16 cellular contexts compared by ENCODE assay signal in the genomic region with DNA sequence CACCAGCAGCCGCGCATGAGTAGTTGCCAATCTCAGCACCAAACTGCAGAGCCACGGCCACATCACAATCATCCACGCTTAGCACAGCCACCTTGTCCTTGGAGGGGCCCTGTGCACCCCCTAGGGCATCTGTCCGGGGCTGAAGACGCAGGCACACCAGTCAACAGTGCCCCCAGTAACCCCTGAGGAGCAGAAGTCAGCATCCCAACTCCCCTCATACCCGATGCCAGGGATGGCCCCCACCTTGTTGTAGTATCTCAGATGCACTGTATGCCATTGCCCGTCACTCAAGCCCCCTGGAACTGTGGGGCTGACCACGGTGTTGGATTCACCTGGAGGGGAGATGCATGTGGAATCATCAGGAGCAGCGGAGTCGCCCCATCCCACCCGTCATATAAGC. TPM values are rescaled to one million over a fixed set of nuclear protein-coding genes. Genes with fewer than 3 reads are reported as not detected.
DNase-seq lines count a peak whose midpoint lies in the region; ATAC-seq and TF ChIP-seq lines count a peak whose summit lies in the region.
"Had no signal": no experiment of that assay in that cellular context is flagged by ENCODE, and none has a peak within 500 bp of the region (broad histone marks: within the 10 kb centered on the region; RNA-seq: fewer than 3 reads in every experiment).

No MANE protein-coding gene starts in this region.

- POLR2A ChIA-PET in activated CD4-positive, alpha-beta memory T cell treated with anti-CD3 and anti-CD28 coated beads for 36 hours (lab: Charles Lee) = interaction anchor here (0.7 kb wide), 1 partner anchor 59 kb away, joined by 3 read pairs; no protein-coding TSS in a partner anchor

- H3K4me3 Mint-ChIP-seq in activated naive CD4-positive, alpha-beta T cell treated with anti-CD3 and anti-CD28 coated beads for 36 hours = peak overlapping the region; percentile 76
- H3K4me3 Mint-ChIP-seq in activated CD4-positive, alpha-beta memory T cell treated with anti-CD3 and anti-CD28 coated beads for 36 hours = peak overlapping the region; percentile 79
- H3K4me3 Mint-ChIP-seq in type B pancreatic cell = peak overlapping the region; percentile 70

- H3K9me3 Mint-ChIP-seq in activated naive CD4-positive, alpha-beta T cell treated with anti-CD3 and anti-CD28 coated beads for 36 hours = no peaks in the 10 kb centered on the region
- H3K9me3 Mint-ChIP-seq in activated CD4-positive, alpha-beta memory T cell treated with anti-CD3 and anti-CD28 coated beads for 36 hours = no peaks in the 10 kb centered on the region
- H3K9me3 Mint-ChIP-seq in type B pancreatic cell = peaks cover 4% of the 10 kb centered on the region

- H2AFZ ChIP-seq in mammary epithelial cell (ENCODE audit: low read depth, low read length) = no peak overlapping the region

- H3K9me3 ChIP-seq in iPS-18a (ENCODE audit: control insufficient read depth, low read depth, low read length) (no peaks in the 10 kb centered on the region), mammary epithelial cell (replicated peaks; ENCODE audit: insufficient read depth, low read length) (no peaks in the 10 kb centered on the region)
- H3K9me3 ChIP-seq: pancreas had no signal

- DNase-seq in activated naive CD4-positive, alpha-beta T cell treated with anti-CD3 and anti-CD28 coated beads for 36 hours = no peak
- no peak for DNase-seq in activated naive CD4-positive, alpha-beta T cell (lab: John Stamatoyannopoulos, UW)
- no peak for DNase-seq in activated CD4-positive, alpha-beta memory T cell treated with anti-CD3 and anti-CD28 coated beads for 36 hours
- DNase-seq in type B pancreatic cell (ENCODE audit: extremely low spot score, unreplicated experiment) (no peak), KG1 (lab: John Stamatoyannopoulos, UW) (no peak), mammary epithelial cell (no peak)
- DNase-seq: erythroblast, left ventricle myocardium superior, NCI-H2029, SIG-M5 had no signal

- BruUV-seq in mammary epithelial cell (replicated peaks; lab: Mats Ljungman, UMichigan) = no TSS peak

- no peaks in the 10 kb centered on the region for H3K36me3 Mint-ChIP-seq in activated naive CD4-positive, alpha-beta T cell treated with anti-CD3 and anti-CD28 coated beads for 36 hours (ENCODE audit: low read depth)
- no peaks in the 10 kb centered on the region for H3K36me3 Mint-ChIP-seq in activated CD4-positive, alpha-beta memory T cell treated with anti-CD3 and anti-CD28 coated beads for 36 hours
- peaks cover 5% of the 10 kb centered on the region for H3K36me3 Mint-ChIP-seq in type B pancreatic cell

- no peak overlapping the region for H3K27ac Mint-ChIP-seq in activated naive CD4-positive, alpha-beta T cell treated with anti-CD3 and anti-CD28 coated beads for 36 hours
- H3K27ac Mint-ChIP-seq in activated CD4-positive, alpha-beta memory T cell treated with anti-CD3 and anti-CD28 coated beads for 36 hours = peak overlapping the region; percentile 84
- H3K27ac Mint-ChIP-seq in type B pancreatic cell = no peak overlapping the region

- WGBS in mammary epithelial cell (ENCODE audit: low coverage, missing lambda C conversion rate) = 97% methylated on average over 11 of the region's 12 CpGs

- no peak overlapping the region for H3K9ac ChIP-seq in iPS-18a (ENCODE audit: low read length)
- no peak overlapping the region for H3K9ac ChIP-seq in mammary epithelial cell (ENCODE audit: insufficient read depth, low read length)

- in situ Hi-C loops in mammary epithelial cell (cut with MboI; ENCODE audit: low sequenced_read_pairs in 2 of 2) = loop anchor here in 1 of 2 donors (25.0 kb wide), 1 partner anchor 193 kb away; a partner anchor contains a TSS

- no peak overlapping the region for H3K4me2 ChIP-seq in mammary epithelial cell (ENCODE audit: insufficient read depth, low read depth, low read length)

- CTCF ChIA-PET in activated naive CD4-positive, alpha-beta T cell treated with anti-CD3 and anti-CD28 coated beads for 36 hours (lab: Charles Lee) = no interaction called here
- CTCF ChIA-PET in activated CD4-positive, alpha-beta memory T cell treated with anti-CD3 and anti-CD28 coated beads for 36 hours (lab: Charles Lee) = interaction anchor here (1.4 to 4.9 kb wide), 2 partner anchors 20 to 218 kb away, joined by 6 to 32 read pairs; a partner anchor contains a TSS
- CTCF ChIA-PET in mammary epithelial cell (lab: Charles Lee; ENCODE audit: low non-redundant PET) = no interaction called here

- H3K4me3 ChIP-seq in iPS-18a (ENCODE audit: low read length) = peak overlapping the region; percentile 30
- no peak overlapping the region for H3K4me3 ChIP-seq in mammary epithelial cell (replicated peaks in 1 of 3; ENCODE audit: insufficient read depth in 1 of 3, low read depth in 2 of 3, low read length in 3 of 3)
- H3K4me3 ChIP-seq: hepatocyte had no signal

- H3K79me2 ChIP-seq in mammary epithelial cell (ENCODE audit: insufficient read depth, low read length) = no peaks in the 10 kb centered on the region
- H3K79me2 ChIP-seq: hepatocyte had no signal

- H4K20me1 ChIP-seq in mammary epithelial cell (ENCODE audit: insufficient read depth, low read length) = no peaks in the 10 kb centered on the region

- H3K27me3 ChIP-seq in iPS-18a (ENCODE audit: control insufficient read depth, insufficient read depth, low read length) (no peaks in the 10 kb centered on the region), mammary epithelial cell (ENCODE audit: insufficient read depth, low read length) (no peaks in the 10 kb centered on the region)
- H3K27me3 ChIP-seq: hepatocyte, pancreas had no signal

- H3K36me3 ChIP-seq in iPS-18a (ENCODE audit: control insufficient read depth, low read depth, low read length) (peaks cover 16% of the 10 kb centered on the region), mammary epithelial cell (ENCODE audit: insufficient read depth, low read length) (no peaks in the 10 kb centered on the region)
- H3K36me3 ChIP-seq: pancreas had no signal

- H3K4me1 Mint-ChIP-seq in activated naive CD4-positive, alpha-beta T cell treated with anti-CD3 and anti-CD28 coated beads for 36 hours (ENCODE audit: low read depth) = peaks cover 16% of the 10 kb centered on the region
- H3K4me1 Mint-ChIP-seq in activated CD4-positive, alpha-beta memory T cell treated with anti-CD3 and anti-CD28 coated beads for 36 hours (ENCODE audit: low read depth) = peaks cover 5% of the 10 kb centered on the region
- no peaks in the 10 kb centered on the region for H3K4me1 Mint-ChIP-seq in type B pancreatic cell (ENCODE audit: unreplicated experiment)

- no peak for ATAC-seq in HG03432 (IDR thresholded peaks at IDR 0.05; ENCODE audit: unreplicated experiment)

- dilution Hi-C loops in mammary epithelial cell (cut with HindIII; ENCODE audit: low sequenced_read_pairs) = loop anchor here (10.0 kb wide), 1 partner anchor 60 kb away; a partner anchor contains a TSS

- TF ChIP-seq CTCF in type B pancreatic cell (conservative IDR thresholded peaks at IDR 0.05) (no peak), mammary epithelial cell (conservative IDR thresholded peaks at IDR 0.05 in 1 of 2, IDR thresholded peaks at IDR 0.05 in 1 of 2; ENCODE audit: extremely low read depth in 1 of 2, insufficient read depth in 1 of 2, low read depth in 1 of 2, low read length in 2 of 2) (no peak)

- H3K4me1 ChIP-seq in iPS-18a (ENCODE audit: control insufficient read depth, low read depth, low read length) = no peaks in the 10 kb centered on the region
- H3K4me1 ChIP-seq in mammary epithelial cell (ENCODE audit: insufficient read depth, low read length) = peaks cover 7% of the 10 kb centered on the region
- H3K4me1 ChIP-seq: pancreas had no signal

- intact Hi-C loops in activated naive CD4-positive, alpha-beta T cell treated with anti-CD3 and anti-CD28 coated beads for 36 hours (cut with micrococcal nuclease) = no loop called here
- intact Hi-C loops in activated CD4-positive, alpha-beta memory T cell treated with anti-CD3 and anti-CD28 coated beads for 36 hours (cut with micrococcal nuclease) = loop anchor here (5.0 to 10.0 kb wide), 3 partner anchors 98 to 390 kb away; a partner anchor contains a TSS
- intact Hi-C loops in mammary epithelial cell (cut with micrococcal nuclease) = no loop called here

- no peak overlapping the region for H3K27ac ChIP-seq in iPS-18a (ENCODE audit: low read length)
- H3K27ac ChIP-seq in mammary epithelial cell (ENCODE audit: insufficient read depth, low read depth, low read length) = no peak overlapping the region
- H3K27ac ChIP-seq: hepatocyte had no signal

- H3K27me3 Mint-ChIP-seq in activated naive CD4-positive, alpha-beta T cell treated with anti-CD3 and anti-CD28 coated beads for 36 hours (ENCODE audit: low read depth) = peaks cover 9% of the 10 kb centered on the region
- peaks cover 2% of the 10 kb centered on the region for H3K27me3 Mint-ChIP-seq in activated CD4-positive, alpha-beta memory T cell treated with anti-CD3 and anti-CD28 coated beads for 36 hours
- no peaks in the 10 kb centered on the region for H3K27me3 Mint-ChIP-seq in type B pancreatic cell

RNA-seq across cellular contexts. Expression of a gene that starts 7.6 kb away (rescaled TPM):
- 1 to 10 TPM; 4.9 to 5.1 TPM for total RNA-seq in activated naive CD4-positive, alpha-beta T cell treated with anti-CD3 and anti-CD28 coated beads for 36 hours
- 1 to 10 TPM; 6.9 to 7.5 TPM for total RNA-seq in activated CD4-positive, alpha-beta memory T cell treated with anti-CD3 and anti-CD28 coated beads for 36 hours
- total RNA-seq in type B pancreatic cell (ENCODE audit: low replicate concordance) (9.8 and 10.2 TPM in 2 replicates), mammary epithelial cell (1 to 10 TPM; 1.7 to 2.2 TPM)
- 0.51 TPM for polyA plus RNA-seq in mammary epithelial cell
- polyA minus RNA-seq in mammary epithelial cell = 1.8 TPM

RNA-seq across cellular contexts. Expression of a gene that starts 19.8 kb away (rescaled TPM):
- 10 to 100 TPM; 24.3 to 24.7 TPM for total RNA-seq in activated naive CD4-positive, alpha-beta T cell treated with anti-CD3 and anti-CD28 coated beads for 36 hours
- 10 to 100 TPM; 47.7 to 52.4 TPM for total RNA-seq in activated CD4-positive, alpha-beta memory T cell treated with anti-CD3 and anti-CD28 coated beads for 36 hours
- total RNA-seq in type B pancreatic cell (ENCODE audit: low replicate concordance) (19.7 and 35.6 TPM in 2 replicates), mammary epithelial cell (10 to 100 TPM; 29.5 to 47.7 TPM)
- 38.9 TPM for polyA plus RNA-seq in mammary epithelial cell
- 44.6 TPM for polyA minus RNA-seq in mammary epithelial cell

RNA-seq across cellular contexts. Expression of a gene that starts 30.7 kb away (rescaled TPM):
- 10 to 100 TPM; 27.3 to 28.7 TPM for total RNA-seq in activated naive CD4-positive, alpha-beta T cell treated with anti-CD3 and anti-CD28 coated beads for 36 hours
- total RNA-seq in activated CD4-positive, alpha-beta memory T cell treated with anti-CD3 and anti-CD28 coated beads for 36 hours = 10 to 100 TPM; 36.5 to 38.5 TPM
- total RNA-seq in type B pancreatic cell (ENCODE audit: low replicate concordance) = 20.1 and 22.1 TPM in 2 replicates
- total RNA-seq in mammary epithelial cell = 10 to 100 TPM; 14.8 to 21.1 TPM
- 23.8 TPM for polyA plus RNA-seq in mammary epithelial cell
- 14.0 TPM for polyA minus RNA-seq in mammary epithelial cell

RNA-seq across cellular contexts. Expression of a gene that starts 33.5 kb away (rescaled TPM):
- total RNA-seq in activated naive CD4-positive, alpha-beta T cell treated with anti-CD3 and anti-CD28 coated beads for 36 hours = not detected
- under 1 TPM in 1 of 2 experiments, not detected in 1; 0.75 TPM for total RNA-seq in activated CD4-positive, alpha-beta memory T cell treated with anti-CD3 and anti-CD28 coated beads for 36 hours
- total RNA-seq in type B pancreatic cell (ENCODE audit: low replicate concordance) (not detected in 2 replicates), mammary epithelial cell (under 1 TPM in 1 of 2 donors, not detected in 1; 0.82 TPM)
- polyA plus RNA-seq in mammary epithelial cell = not detected
- polyA minus RNA-seq in mammary epithelial cell = not detected
- total RNA-seq: hepatocyte, left ventricle myocardium superior, LHCN-M2, pancreas, urinary bladder had no signal
- polyA plus RNA-seq: hepatocyte, pancreas, urinary bladder had no signal

RNA-seq across cellular contexts. Expression of a gene that starts 45.6 kb away (rescaled TPM):
- 100 to 1,000 TPM; 211 to 232 TPM for total RNA-seq in activated naive CD4-positive, alpha-beta T cell treated with anti-CD3 and anti-CD28 coated beads for 36 hours
- 100 to 1,000 TPM; 251 to 259 TPM for total RNA-seq in activated CD4-positive, alpha-beta memory T cell treated with anti-CD3 and anti-CD28 coated beads for 36 hours
- total RNA-seq in type B pancreatic cell (ENCODE audit: low replicate concordance) (273 and 324 TPM in 2 replicates), mammary epithelial cell (100 to 1,000 TPM; 321 to 490 TPM)
- 654 TPM for polyA plus RNA-seq in mammary epithelial cell
- polyA minus RNA-seq in mammary epithelial cell = 928 TPM
